8 cellular contexts compared by ENCODE assay signal in the genomic region with DNA sequence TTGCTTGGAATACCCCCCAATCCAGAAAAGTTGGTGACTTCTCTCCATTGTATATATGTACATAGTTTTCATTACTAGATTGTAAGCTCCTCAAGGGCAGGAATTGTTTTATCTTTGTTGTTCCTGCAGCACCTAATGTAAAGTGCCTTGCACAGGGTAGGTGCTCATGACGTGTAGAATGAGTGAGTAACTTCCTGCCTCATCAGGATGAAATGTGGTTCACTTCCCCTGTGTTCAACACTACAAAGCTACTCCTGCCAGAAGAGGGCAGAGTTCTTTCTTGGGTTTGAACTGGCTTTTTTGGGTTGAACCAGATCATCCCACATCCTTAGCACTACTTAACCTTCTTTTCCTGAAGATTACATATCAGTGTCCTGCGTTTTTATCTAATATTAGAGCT. TPM values are rescaled to one million over a fixed set of nuclear protein-coding genes. Genes with fewer than 3 reads are reported as not detected.
A peak's percentile ranks its signal among the peaks of the same experiment; 100 is the strongest.
DNase-seq lines count a peak whose midpoint lies in the region; ATAC-seq and TF ChIP-seq lines count a peak whose summit lies in the region.

No MANE protein-coding gene starts in this region.

- no peak overlapping the region for H3K27ac ChIP-seq in A673 (ENCODE audit: low read depth, low read length, poor library complexity, severe bottlenecking)
- no peak overlapping the region for H3K27ac ChIP-seq in DOHH2 (ENCODE audit: low read depth, low read length)

- CTCF ChIA-PET in A673 (lab: Charles Lee) = no interaction called here

- H3K4me1 ChIP-seq in A673 (ENCODE audit: insufficient read depth, low read length, poor library complexity, severe bottlenecking) (no peaks in the 10 kb centered on the region), DOHH2 (ENCODE audit: control insufficient read depth, low read length) (no peaks in the 10 kb centered on the region)

- no peaks in the 10 kb centered on the region for H3K27me3 ChIP-seq in A673 (replicated peaks; ENCODE audit: insufficient read depth, low read depth, low read length, poor library complexity)
- H3K27me3 ChIP-seq in DOHH2 (ENCODE audit: control insufficient read depth, low read length) = no peaks in the 10 kb centered on the region

- H3K4me3 ChIP-seq in A673 (ENCODE audit: low read depth, low read length, poor library complexity, severe bottlenecking) (no peak overlapping the region), DOHH2 (ENCODE audit: low read length) (no peak overlapping the region)

- H3K9me3 ChIP-seq in A673 (ENCODE audit: low read depth, low read length, poor library complexity, severe bottlenecking) (peaks cover 19% of the 10 kb centered on the region), DOHH2 (ENCODE audit: control insufficient read depth, insufficient read depth, low read length) (peaks cover 27% of the 10 kb centered on the region)

- TF ChIP-seq CTCF in A673 (conservative IDR thresholded peaks at IDR 0.05; ENCODE audit: low read depth, low read length) (0 out of 2 replicates have a peak, but pooled peaks have one; percentile 12), DOHH2 (IDR thresholded peaks at IDR 0.05; ENCODE audit: low read depth, low read length, poor library complexity, severe bottlenecking) (peak; percentile 60)

- peaks cover 34% of the 10 kb centered on the region for H3K36me3 ChIP-seq in A673 (ENCODE audit: insufficient read depth, low read length, poor library complexity, severe bottlenecking)
- peaks cover 25% of the 10 kb centered on the region for H3K36me3 ChIP-seq in DOHH2 (ENCODE audit: control insufficient read depth, low read length)

- POLR2A ChIA-PET in A673 (lab: Charles Lee; ENCODE audit: low non-redundant PET) = no interaction called here

- ATAC-seq in HG03565 (IDR thresholded peaks at IDR 0.05; ENCODE audit: unreplicated experiment) = no peak

- intact Hi-C loops in A673 (cut with micrococcal nuclease; ENCODE audit: unreplicated experiment) = no loop called here

- H4K20me1 ChIP-seq in DOHH2 (ENCODE audit: control insufficient read depth, insufficient read depth, low read depth, low read length) = no peaks in the 10 kb centered on the region

- DNase-seq in A673 (ENCODE audit: low spot score) = no peak
- peak; percentile 60 for DNase-seq in OCI-M1 (lab: John Stamatoyannopoulos, UW)
- peak; percentile 10 for DNase-seq in foreskin melanocyte
- DNase-seq in LoVo (ENCODE audit: low spot score) = no peak
- no peak for DNase-seq in NCI-H774 (lab: John Stamatoyannopoulos, UW)
- no peak for DNase-seq in NCI-H2171 (lab: John Stamatoyannopoulos, UW)

- H3F3A ChIP-seq in DOHH2 (ENCODE audit: control insufficient read depth, insufficient read depth) = no peaks in the 10 kb centered on the region

- no peaks in the 10 kb centered on the region for H3K9me2 ChIP-seq in DOHH2 (replicated peaks; ENCODE audit: control insufficient read depth, low read length)

- no TSS peak for BruUV-seq in A673 (replicated peaks; lab: Mats Ljungman, UMichigan)

- no peaks in the 10 kb centered on the region for H3K79me2 ChIP-seq in DOHH2 (ENCODE audit: control insufficient read depth, low read length)

- no peak overlapping the region for H3K4me2 ChIP-seq in DOHH2 (ENCODE audit: low read length)

RNA-seq across cellular contexts. Expression of gene GTF3C4, which starts 23.9 kb away (rescaled TPM):
- total RNA-seq in A673 (2021) = 38.6 and 40.8 TPM in 2 replicates

RNA-seq across cellular contexts. Expression of gene DDX31, which starts 24.4 kb away (rescaled TPM):
- 28.6 and 34.2 TPM in 2 replicates for total RNA-seq in A673 (2021)

Comparison
In these comparisons a context has a peak if more than half of its experiments do, and no peak if none do; other contexts are left out.
1. DNase-seq: peak in OCI-M1 (single experiment) and foreskin melanocyte (single experiment); none in A673 (single experiment), LoVo (single experiment), NCI-H774 (single experiment) and NCI-H2171 (single experiment).